Comparison of ENCODE assay signal across 1 cellular context in genomic region chr11:46380340-46381045, GRCh38.
TF ChIP-seq lines count a peak whose summit lies in the region.

No MANE protein-coding gene starts in this region.

TF ChIP-seq in GM12878, 131 proteins besides CTCF, POLR2A, EP300 and RAD21:
- TF ChIP-seq MTA3 (IDR thresholded peaks at IDR 0.05; ENCODE audit: borderline replicate concordance, low read length): peak; percentile 66; the same call in 1 of the 2 replicates
- no peak for TF ChIP-seq USF1 (IDR thresholded peaks at IDR 0.05; ENCODE audit: borderline replicate concordance, extremely low read length, insufficient read depth, low read depth, low read length)
- TF ChIP-seq ZNF622 (IDR thresholded peaks at IDR 0.05): no peak
- peak; percentile 63 for TF ChIP-seq DPF2 (IDR thresholded peaks at IDR 0.05)
- 0 out of 2 replicates have a peak, but pooled peaks have one; percentile 41 for TF ChIP-seq RB1 (IDR thresholded peaks at IDR 0.05; ENCODE audit: borderline replicate concordance)
- TF ChIP-seq E2F8 (IDR thresholded peaks at IDR 0.05; ENCODE audit: low read depth, partially characterized antibody): no peak
- TF ChIP-seq ATF7 (IDR thresholded peaks at IDR 0.05; ENCODE audit: low read depth): peak; percentile 15; the same call in 1 of the 2 replicates
- peak; percentile 39 to 48; a peak in 2 of 4 replicates for TF ChIP-seq IKZF2 (IDR thresholded peaks at IDR 0.05)
- peak; percentile 74; the same call in 1 of the 2 replicates for TF ChIP-seq IKZF1 (conservative IDR thresholded peaks at IDR 0.05)
- 0 out of 2 replicates have a peak, but pooled peaks have one; percentile 2 for TF ChIP-seq TCF12 (IDR thresholded peaks at IDR 0.05; ENCODE audit: low read depth, low read length)
- TF ChIP-seq GATAD2B (conservative IDR thresholded peaks at IDR 0.05; ENCODE audit: low read depth): peak; percentile 74; the same call in 1 of the 2 replicates
- 0 out of 2 replicates have a peak, but pooled peaks have one; percentile 13 for TF ChIP-seq RELB (IDR thresholded peaks at IDR 0.05; ENCODE audit: low read depth)
- TF ChIP-seq EGR1 (IDR thresholded peaks at IDR 0.05; ENCODE audit: borderline replicate concordance in 1 of 2, low read depth in 2 of 2, low read length in 2 of 2): peak in 1 of 2 experiments; percentile 48; a peak in 1 of 3 replicates
- TF ChIP-seq MXI1 (IDR thresholded peaks at IDR 0.05; ENCODE audit: low read depth, low read length): peak; percentile 45; the same call in 1 of the 2 replicates
- no peak for TF ChIP-seq IRF4 (IDR thresholded peaks at IDR 0.05; ENCODE audit: low read depth, low read length)
- TF ChIP-seq PML (IDR thresholded peaks at IDR 0.05; ENCODE audit: low read length): peak; percentile 32; the same call in 1 of the 2 replicates
- peak; percentile 45; the same call in 1 of the 2 replicates for TF ChIP-seq CREB1 (IDR thresholded peaks at IDR 0.05; ENCODE audit: low read depth)
- peak; percentile 56; the same call in 1 of the 2 replicates for TF ChIP-seq NR2F1 (conservative IDR thresholded peaks at IDR 0.05)
- peak; percentile 39; the same call in 1 of the 2 replicates for TF ChIP-seq ZNF384 (IDR thresholded peaks at IDR 0.05; ENCODE audit: borderline replicate concordance, low read depth, low read length)
